ENCODE assay signal across 10 cellular contexts in genomic region chr16:14489460-14489859, GRCh38.
A peak's percentile ranks its signal among the peaks of the same experiment; 100 is the strongest.
DNase-seq lines count a peak whose midpoint lies in the region; ATAC-seq and TF ChIP-seq lines count a peak whose summit lies in the region.
"Had no signal": no experiment of that assay in that cellular context is flagged by ENCODE, and none has a peak within 500 bp of the region (broad histone marks: within the 10 kb centered on the region; RNA-seq: fewer than 3 reads in every experiment).

No MANE protein-coding gene starts in this region.

- H3K27me3 ChIP-seq in DND-41 (ENCODE audit: insufficient read depth, low read length, poor library complexity), result no peaks in the 10 kb centered on the region
- H3K27me3 ChIP-seq in IMR-90 (ENCODE audit: control insufficient read depth, insufficient read depth, low read length), result no peaks in the 10 kb centered on the region

- BruUV-seq in IMR-90 (replicated peaks; lab: Mats Ljungman, UMichigan), result no TSS peak

- no peak overlapping the region for H3K4ac ChIP-seq in IMR-90 (ENCODE audit: low read depth, low read length)

- POLR2A ChIA-PET in IMR-90 (lab: Charles Lee; ENCODE audit: unreplicated experiment), result no interaction called here
- POLR2A ChIA-PET in activated CD8-positive, alpha-beta T cell treated with anti-CD3 and anti-CD28 coated beads, Interleukin-2, amount 10 ng/mL, durations not matched to agents 7 days and 5 days (lab: Charles Lee), result no interaction called here

- no peak for TF ChIP-seq POLR2A in IMR-90 (IDR thresholded peaks at IDR 0.05; ENCODE audit: low read depth, low read length)

- H3K9me3 Mint-ChIP-seq in activated CD8-positive, alpha-beta T cell treated with anti-CD3 and anti-CD28 coated beads, Interleukin-2, amount 10 ng/mL, durations not matched to agents 7 days and 5 days (ENCODE audit: insufficient read depth), result no peaks in the 10 kb centered on the region
- H3K9me3 Mint-ChIP-seq in memory B cell, result no peaks in the 10 kb centered on the region

- H3K36me3 ChIP-seq in DND-41 (ENCODE audit: insufficient read depth, low read length) (peaks cover 8% of the 10 kb centered on the region; the same call in 1 of the 2 replicates), IMR-90 (ENCODE audit: control insufficient read depth, insufficient read depth, low read length) (no peaks in the 10 kb centered on the region)

- peak; percentile 11 for DNase-seq in DND-41
- peak; percentile 15 for DNase-seq in IMR-90
- no peak for DNase-seq in activated CD8-positive, alpha-beta T cell treated with anti-CD3 and anti-CD28 coated beads, Interleukin-2, amount 10 ng/mL, durations not matched to agents 7 days and 5 days
- DNase-seq in memory B cell (ENCODE audit: low spot score in 2 of 2), result no peak
- DNase-seq in T-helper 9 cell, result no peak
- DNase-seq in activated CD8-positive, alpha-beta memory T cell treated with anti-CD3 and anti-CD28 coated beads for 24 hours, result no peak
- no peak for DNase-seq in OCI-M2 (lab: John Stamatoyannopoulos, UW; ENCODE audit: unreplicated experiment)
- DNase-seq: midbrain had no signal

- in situ Hi-C loops in IMR-90 (cut with MboI; ENCODE audit: low sequenced_read_pairs), result no loop called here

- peaks cover 8% of the 10 kb centered on the region; the same call in 1 of the 2 replicates for H3K4me1 ChIP-seq in DND-41 (ENCODE audit: insufficient read depth, low read length)
- peaks cover 11% of the 10 kb centered on the region for H3K4me1 ChIP-seq in IMR-90 (ENCODE audit: control insufficient read depth, insufficient read depth, low read length)

- H3K9me1 ChIP-seq in IMR-90 (ENCODE audit: insufficient read depth, low read length), result peaks cover 19% of the 10 kb centered on the region

- H3K9ac ChIP-seq in DND-41 (ENCODE audit: low read depth, low read length), result no peak overlapping the region
- H3K9ac ChIP-seq in IMR-90 (ENCODE audit: low read depth, low read length), result no peak overlapping the region

- H3K9me3 ChIP-seq in DND-41 (ENCODE audit: insufficient read depth, low read length, severe bottlenecking) (no peaks in the 10 kb centered on the region), IMR-90 (ENCODE audit: control insufficient read depth, insufficient read depth, low read length) (no peaks in the 10 kb centered on the region)

- H4K5ac ChIP-seq in IMR-90 (ENCODE audit: low read depth, low read length), result no peak overlapping the region

- H2BK15ac ChIP-seq in IMR-90 (ENCODE audit: low read depth, low read length), result no peak overlapping the region

- peaks cover 23% of the 10 kb centered on the region for H4K20me1 ChIP-seq in DND-41 (ENCODE audit: insufficient read depth, low read length)
- H4K20me1 ChIP-seq in IMR-90 (ENCODE audit: insufficient read depth, low read length), result no peaks in the 10 kb centered on the region; the same call in 1 of the 2 replicates

- WGBS in IMR-90 (ENCODE audit: extremely low coverage in 2 of 2, insufficient read length in 1 of 2), 2 experiments, result 83% methylated on average over 2 of the region's 4 CpGs; no CpG with 5 or more reads in 1 of the 2 experiments

- no peak overlapping the region for H3K18ac ChIP-seq in IMR-90 (ENCODE audit: low read depth, low read length)

- TF ChIP-seq RAD21 in IMR-90 (IDR thresholded peaks at IDR 0.05; ENCODE audit: low read length), result no peak

- H3K36me3 Mint-ChIP-seq in activated CD8-positive, alpha-beta T cell treated with anti-CD3 and anti-CD28 coated beads, Interleukin-2, amount 10 ng/mL, durations not matched to agents 7 days and 5 days (ENCODE audit: low read depth), result peaks cover 2% of the 10 kb centered on the region
- peaks cover 10% of the 10 kb centered on the region for H3K36me3 Mint-ChIP-seq in memory B cell

- TF ChIP-seq CTCF in DND-41 (IDR thresholded peaks at IDR 0.05; ENCODE audit: borderline replicate concordance, extremely low read depth, low read length, poor library complexity, severe bottlenecking), result peak; percentile 44
- TF ChIP-seq CTCF in IMR-90 (conservative IDR thresholded peaks at IDR 0.05; ENCODE audit: low read depth, low read length), result peak; percentile 15; the same call in 1 of the 2 replicates

- H3K4me3 ChIP-seq in DND-41 (ENCODE audit: low read depth in 1 of 2, low read length in 2 of 2) (no peak overlapping the region), IMR-90 (ENCODE audit: insufficient read depth, low read depth, low read length) (no peak overlapping the region)

- no peak overlapping the region for H3K27ac Mint-ChIP-seq in activated CD8-positive, alpha-beta T cell treated with anti-CD3 and anti-CD28 coated beads, Interleukin-2, amount 10 ng/mL, durations not matched to agents 7 days and 5 days
- no peak overlapping the region for H3K27ac Mint-ChIP-seq in memory B cell

- no peak overlapping the region for H3K27ac ChIP-seq in DND-41 (ENCODE audit: low read length)
- H3K27ac ChIP-seq in IMR-90 (ENCODE audit: insufficient read depth, low read length), result no peak overlapping the region
- H3K27ac ChIP-seq: HL-60 had no signal

- no peaks in the 10 kb centered on the region; the same call in 1 of the 2 replicates for H3K79me2 ChIP-seq in DND-41 (ENCODE audit: insufficient read depth, low read length)

- H3K4me1 Mint-ChIP-seq in activated CD8-positive, alpha-beta T cell treated with anti-CD3 and anti-CD28 coated beads, Interleukin-2, amount 10 ng/mL, durations not matched to agents 7 days and 5 days (ENCODE audit: low read depth), result peaks cover 21% of the 10 kb centered on the region
- peaks cover 22% of the 10 kb centered on the region for H3K4me1 Mint-ChIP-seq in memory B cell

- CTCF ChIA-PET in IMR-90 (lab: Yijun Ruan, JAX), result interaction anchor here (0.5 to 2.1 kb wide), 5 partner anchors 9 to 192 kb away, joined by 3 to 12 read pairs (median 4); no protein-coding TSS in a partner anchor
- CTCF ChIA-PET in activated CD8-positive, alpha-beta T cell treated with anti-CD3 and anti-CD28 coated beads, Interleukin-2, amount 10 ng/mL, durations not matched to agents 7 days and 5 days (lab: Charles Lee), result no interaction called here

- H3K4me2 ChIP-seq in DND-41 (ENCODE audit: insufficient read depth, low read length) (no peak overlapping the region), IMR-90 (ENCODE audit: low read depth, low read length) (no peak overlapping the region)

- no peak overlapping the region for H3K4me3 Mint-ChIP-seq in activated CD8-positive, alpha-beta T cell treated with anti-CD3 and anti-CD28 coated beads, Interleukin-2, amount 10 ng/mL, durations not matched to agents 7 days and 5 days
- no peak overlapping the region for H3K4me3 Mint-ChIP-seq in memory B cell

- ATAC-seq in DND-41 (ENCODE audit: insufficient read depth, low read depth) (peak; percentile 71), IMR-90 (ENCODE audit: low read depth) (no peak), memory B cell (ENCODE audit: low read depth) (peak; percentile 47), HG03457 (IDR thresholded peaks at IDR 0.05; ENCODE audit: unreplicated experiment) (no peak)
- peak; percentile 44 for ATAC-seq in activated CD8-positive, alpha-beta T cell treated with anti-CD3 and anti-CD28 coated beads, Interleukin-2, amount 10 ng/mL, durations not matched to agents 7 days and 5 days

- intact Hi-C loops in IMR-90 (cut with micrococcal nuclease), result no loop called here

- peak overlapping the region; percentile 31 for H2AK9ac ChIP-seq in IMR-90 (replicated peaks; ENCODE audit: low read depth, low read length, poor library complexity)

- dilution Hi-C loops in IMR-90 (cut with HindIII; ENCODE audit: low sequenced_read_pairs, unreplicated experiment), result no loop called here

- H2BK20ac ChIP-seq in IMR-90 (ENCODE audit: low read depth, low read length), result no peak overlapping the region

- no peak overlapping the region for H2AK5ac ChIP-seq in IMR-90 (ENCODE audit: low read depth, low read length)

- no peak overlapping the region for H2BK5ac ChIP-seq in IMR-90 (ENCODE audit: low read depth, low read length, poor library complexity, severe bottlenecking)

- H2AFZ ChIP-seq in DND-41 (ENCODE audit: low read depth, low read length) (no peak overlapping the region), IMR-90 (replicated peaks; ENCODE audit: low read length, poor library complexity) (no peak overlapping the region)

- no peak overlapping the region for H3K56ac ChIP-seq in IMR-90 (ENCODE audit: extremely low read depth, insufficient read depth, low read length)

- no peak overlapping the region for H4K8ac ChIP-seq in IMR-90 (ENCODE audit: low read depth in 2 of 2, low read length in 2 of 2)

- no peak overlapping the region for H2BK120ac ChIP-seq in IMR-90 (ENCODE audit: low read depth, low read length)

- peaks cover 0 to 22% of the 10 kb centered on the region in 2 experiments; a peak in 2 of 4 replicates for H3K79me1 ChIP-seq in IMR-90 (ENCODE audit: low read depth in 1 of 2, low read length in 2 of 2)

- H3K14ac ChIP-seq in IMR-90 (replicated peaks; ENCODE audit: low read depth, low read length), result no peak overlapping the region

- no peak overlapping the region for H3K23ac ChIP-seq in IMR-90 (ENCODE audit: low read depth, low read length)

- H3K27me3 Mint-ChIP-seq in activated CD8-positive, alpha-beta T cell treated with anti-CD3 and anti-CD28 coated beads, Interleukin-2, amount 10 ng/mL, durations not matched to agents 7 days and 5 days (ENCODE audit: low read depth), result no peaks in the 10 kb centered on the region
- H3K27me3 Mint-ChIP-seq in memory B cell, result no peaks in the 10 kb centered on the region

- no peak overlapping the region for H4K91ac ChIP-seq in IMR-90 (ENCODE audit: insufficient read depth, low read depth, low read length)

TF ChIP-seq in IMR-90, 13 proteins besides CTCF, POLR2A, EP300 and RAD21:
- TF ChIP-seq NFE2L2 (IDR thresholded peaks at IDR 0.05; ENCODE audit: low read depth, low read length), result no peak
- TF ChIP-seq CEBPB (IDR thresholded peaks at IDR 0.05; ENCODE audit: low read depth, low read length), result no peak
- no peak for TF ChIP-seq MXI1 (IDR thresholded peaks at IDR 0.05; ENCODE audit: borderline replicate concordance, low read depth, low read length)

Comparison
In these comparisons a context has a peak if more than half of its experiments do, and no peak if none do; other contexts are left out.
1. ATAC-seq: peak in DND-41 (single experiment), activated CD8-positive, alpha-beta T cell treated with anti-CD3 and anti-CD28 coated beads, Interleukin-2, amount 10 ng/mL, durations not matched to agents 7 days and 5 days (single experiment) and memory B cell (single experiment); none in IMR-90 (single experiment) and HG03457 (single experiment).
2. DNase-seq: peak in DND-41 (single experiment) and IMR-90 (single experiment); none in activated CD8-positive, alpha-beta T cell treated with anti-CD3 and anti-CD28 coated beads, Interleukin-2, amount 10 ng/mL, durations not matched to agents 7 days and 5 days (single experiment), memory B cell (0 of 2), T-helper 9 cell (single experiment), activated CD8-positive, alpha-beta memory T cell treated with anti-CD3 and anti-CD28 coated beads for 24 hours (single experiment) and OCI-M2 (single experiment).